ENCODE assay signal across 21 cellular contexts in genomic region chr1:59078866-59079265, GRCh38.
"Had no signal": no experiment of that assay in that cellular context is flagged by ENCODE, and none has a peak within 500 bp of the region (broad histone marks: within the 10 kb centered on the region; RNA-seq: fewer than 3 reads in every experiment).

No MANE protein-coding gene starts in this region.

- H3K27me3 ChIP-seq: esophagus squamous epithelium, gastroesophageal sphincter, pancreas, spleen, testis, tibial nerve, upper lobe of right lung, vagina had no signal

- DNase-seq: effector memory CD8-positive, alpha-beta T cell; esophagus squamous epithelium; glutamatergic neuron; natural killer cell; occipital lobe; pancreas; right cardiac atrium; spleen; stimulated activated CD4-positive, alpha-beta T cell treated with anti-CD3 and anti-CD28 coated beads, Interleukin-15, amount 100 ng/mL, for 24 hours; stimulated activated CD4-positive, alpha-beta T cell treated with anti-CD3 and anti-CD28 coated beads, Interleukin-1b, Interleukin-23, amount 100 ng/mL, for 48 hours; stimulated activated CD4-positive, alpha-beta T cell treated with anti-CD3 and anti-CD28 coated beads, Interleukin-4, amount 100 ng/mL, for 4 hours; stimulated activated naive B cell treated with anti-CD40 and anti-IgM and Interleukin-4, amounts not matched to agents 10 μg/mL and 1 μg/mL and 100 μg/mL, for 72 hours; stimulated activated naive CD8-positive, alpha-beta T cell treated with anti-CD3 and anti-CD28 coated beads, Interleukin-15, amount 100 ng/mL, for 72 hours; testis; upper lobe of right lung had no signal

- H3K27me3 Mint-ChIP-seq: stimulated activated naive CD8-positive, alpha-beta T cell treated with anti-CD3 and anti-CD28 coated beads, Interleukin-15, amount 100 ng/mL, for 72 hours had no signal

- H3K4me3 ChIP-seq: esophagus squamous epithelium, gastroesophageal sphincter, pancreas, spleen, testis, tibial nerve, upper lobe of right lung, vagina had no signal

- H3K4me3 Mint-ChIP-seq: effector memory CD8-positive, alpha-beta T cell; natural killer cell; stimulated activated naive B cell treated with anti-CD40 and anti-IgM and Interleukin-4, amounts not matched to agents 10 μg/mL and 1 μg/mL and 100 μg/mL, for 72 hours; stimulated activated naive CD8-positive, alpha-beta T cell treated with anti-CD3 and anti-CD28 coated beads, Interleukin-15, amount 100 ng/mL, for 72 hours had no signal

- H3K27ac Mint-ChIP-seq: effector memory CD8-positive, alpha-beta T cell; natural killer cell; progenitor cell of endocrine pancreas; stimulated activated naive B cell treated with anti-CD40 and anti-IgM and Interleukin-4, amounts not matched to agents 10 μg/mL and 1 μg/mL and 100 μg/mL, for 72 hours; stimulated activated naive CD8-positive, alpha-beta T cell treated with anti-CD3 and anti-CD28 coated beads, Interleukin-15, amount 100 ng/mL, for 72 hours had no signal

- ATAC-seq: effector memory CD8-positive, alpha-beta T cell; gastroesophageal sphincter; left lobe of liver; natural killer cell; right cardiac atrium; stimulated activated naive B cell treated with anti-CD40 and anti-IgM and Interleukin-4, amounts not matched to agents 10 μg/mL and 1 μg/mL and 100 μg/mL, for 72 hours had no signal

- H3K9me3 ChIP-seq: esophagus squamous epithelium, gastroesophageal sphincter, pancreas, spleen, testis, tibial nerve, upper lobe of right lung, vagina had no signal

- H3K9me3 Mint-ChIP-seq: effector memory CD8-positive, alpha-beta T cell; natural killer cell; stimulated activated naive B cell treated with anti-CD40 and anti-IgM and Interleukin-4, amounts not matched to agents 10 μg/mL and 1 μg/mL and 100 μg/mL, for 72 hours; stimulated activated naive CD8-positive, alpha-beta T cell treated with anti-CD3 and anti-CD28 coated beads, Interleukin-15, amount 100 ng/mL, for 72 hours had no signal

- H3K36me3 Mint-ChIP-seq: natural killer cell; stimulated activated naive B cell treated with anti-CD40 and anti-IgM and Interleukin-4, amounts not matched to agents 10 μg/mL and 1 μg/mL and 100 μg/mL, for 72 hours had no signal

- FAIRE-seq: islet of Langerhans, pancreas had no signal

- H3K36me3 ChIP-seq: esophagus squamous epithelium, gastroesophageal sphincter, pancreas, spleen, tibial nerve, upper lobe of right lung, vagina had no signal

- H3K27ac ChIP-seq: esophagus squamous epithelium, gastroesophageal sphincter, pancreas, spleen, testis, tibial nerve, upper lobe of right lung, vagina had no signal
